ENCODE assay signal across 1 cellular context in genomic region chr2:70041666-70042065, GRCh38.
TF ChIP-seq lines count a peak whose summit lies in the region.

No MANE protein-coding gene starts in this region.

TF ChIP-seq in K562, 482 proteins besides CTCF, POLR2A, EP300 and RAD21 (continued from another document):
- peak; percentile 59; the same call in 1 of the 2 replicates for TF ChIP-seq SPI1 (IDR thresholded peaks at IDR 0.05; ENCODE audit: borderline replicate concordance, low read depth, low read length)
TF ChIP-seq in K562: peak in this region for 1.
